ENCODE assay signal across 21 cellular contexts in the genomic region with DNA sequence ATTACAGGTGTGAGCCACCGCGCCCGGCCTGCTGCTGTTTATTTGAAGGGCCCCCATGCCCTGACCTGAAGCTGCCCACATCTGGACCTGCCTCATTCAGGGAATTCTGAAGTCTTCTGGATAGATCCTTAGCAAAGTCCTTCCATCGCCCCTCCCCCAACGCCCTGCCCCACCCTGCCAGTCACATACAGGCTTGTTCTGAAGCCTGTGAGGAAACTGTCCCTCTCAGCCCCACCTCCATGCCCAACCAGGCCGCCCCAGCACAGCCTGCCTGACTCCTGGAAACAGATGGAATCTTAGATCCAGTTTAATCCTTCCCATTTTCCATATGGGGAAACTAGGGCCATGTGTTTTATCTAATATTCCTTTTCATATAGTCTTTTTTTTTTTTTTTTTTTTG. TPM values are rescaled to one million over a fixed set of nuclear protein-coding genes. Genes with fewer than 3 reads are reported as not detected.
"Had no signal": no experiment of that assay in that cellular context is flagged by ENCODE, and none has a peak within 500 bp of the region (broad histone marks: within the 10 kb centered on the region; RNA-seq: fewer than 3 reads in every experiment).

No MANE protein-coding gene starts in this region.

- H3K4me3 ChIP-seq: body of pancreas, cardiac muscle cell, left ventricle myocardium inferior, ovary, prostate gland, spleen had no signal

- DNase-seq: activated CD4-positive, alpha-beta T cell treated with anti-CD3 and anti-CD28 coated beads for 1 hour; activated CD4-positive, alpha-beta T cell treated with anti-CD3 and anti-CD28 coated beads, Interleukin-2, amount 50 U/mL, for 1 hour; activated CD8-positive, alpha-beta T cell treated with anti-CD3 and anti-CD28 coated beads, Interleukin-2, amount 10 ng/mL, durations not matched to agents 7 days and 5 days; activated gamma-delta T cell; activated naive CD4-positive, alpha-beta T cell treated with anti-CD3 and anti-CD28 coated beads, Interleukin-2, amount 50 U/mL, for 16 hours; activated naive CD8-positive, alpha-beta T cell treated with anti-CD3 and anti-CD28 coated beads, Interleukin-2, amount 50 U/mL, for 24 hours; anterior cingulate cortex; body of pancreas; foreskin keratinocyte; immature natural killer cell; left ventricle myocardium inferior; ovary; spleen; stimulated activated CD4-positive, alpha-beta T cell treated with anti-CD3 and anti-CD28 coated beads, Interleukin-4, amount 100 ng/mL, for 1 hour; stimulated activated naive CD4-positive, alpha-beta T cell treated with Interleukin-2 at 50 U/mL for 16 hours had no signal

- H3K27ac ChIP-seq: body of pancreas, cardiac muscle cell, foreskin keratinocyte, left ventricle myocardium inferior, neutrophil, ovary, prostate gland, spleen had no signal

- H3K27me3 ChIP-seq: body of pancreas, cardiac muscle cell, foreskin keratinocyte, neutrophil, ovary, spleen had no signal

- ATAC-seq: activated CD8-positive, alpha-beta T cell treated with anti-CD3 and anti-CD28 coated beads, Interleukin-2, amount 10 ng/mL, durations not matched to agents 7 days and 5 days; activated naive CD8-positive, alpha-beta T cell treated with anti-CD3 and anti-CD28 coated beads, Interleukin-2, amount 50 U/mL, for 24 hours; body of pancreas; foreskin keratinocyte; natural killer cell treated with Interleukin-12 subunit alpha and Interleukin-12 subunit beta and Interleukin-15 and Interleukin-18, amount 100 ng/mL, for 72 hours had no signal

- H3K9me3 ChIP-seq: body of pancreas, left ventricle myocardium inferior, neutrophil, ovary, prostate gland, spleen had no signal

- H3K36me3 ChIP-seq: cardiac muscle cell, left ventricle myocardium inferior, neutrophil, ovary, prostate gland, spleen had no signal

- H3K4me1 ChIP-seq: prostate gland, spleen had no signal

RNA-seq across cellular contexts. Expression of a gene that starts 44.5 kb away (rescaled TPM):
- total RNA-seq: activated CD8-positive, alpha-beta T cell treated with anti-CD3 and anti-CD28 coated beads, Interleukin-2, amount 10 ng/mL, durations not matched to agents 7 days and 5 days; activated T-helper 1 cell treated with anti-CD3 and anti-CD28 coated beads, Interleukin-12 subunit alpha, Interleukin-12 subunit beta, Interleukin-2, Interleukin-4 antibody, amounts not matched to agents 30 ng/mL and 10 ng/mL and 1 ng/mL, durations not matched to agents 14 hours and 24 hours and 36 hours; body of pancreas; cardiac muscle cell; fibroblast of lung; foreskin keratinocyte; natural killer cell treated with Interleukin-12 subunit alpha and Interleukin-12 subunit beta and Interleukin-15 and Interleukin-18, amount 100 ng/mL, for 72 hours; spleen had no signal
- polyA plus RNA-seq: cardiac muscle cell, fibroblast of lung had no signal
